ENCODE assay signal across 8 cellular contexts in genomic region chr7:20329389-20330175, GRCh38. TPM values are rescaled to one million over a fixed set of nuclear protein-coding genes. Genes with fewer than 3 reads are reported as not detected.
DNase-seq lines count a peak whose midpoint lies in the region; ATAC-seq and TF ChIP-seq lines count a peak whose summit lies in the region.

No MANE protein-coding gene starts in this region.

- H3F3A ChIP-seq in SU-DHL-6 (ENCODE audit: insufficient read depth) = peaks cover 4% of the 10 kb centered on the region; the same call in 1 of the 2 replicates

- peak overlapping the region; percentile 60 for H3K4me3 ChIP-seq in H7 (ENCODE audit: insufficient read depth, low read depth, low read length)
- peak overlapping the region; percentile 76 for H3K4me3 ChIP-seq in Karpas-422 (ENCODE audit: low read length)
- peak overlapping the region; percentile 54 for H3K4me3 ChIP-seq in SU-DHL-6 (ENCODE audit: insufficient read depth, low read length, poor library complexity, severe bottlenecking)
- peak overlapping the region; percentile 82 for H3K4me3 ChIP-seq in endocrine pancreas (ENCODE audit: control insufficient read depth, insufficient read depth, low read length)
- H3K4me3 ChIP-seq in lower lobe of right lung = peak overlapping the region; percentile 69
- H3K4me3 ChIP-seq in suprapubic skin = peak overlapping the region; percentile 77

- WGBS in suprapubic skin = 10% methylated on average over 27 of the region's 27 CpGs

- peaks cover 73% of the 10 kb centered on the region for H3K27me3 Mint-ChIP-seq in activated T-cell treated with anti-CD3 and anti-CD28 coated beads, Interleukin-2, amount 50 U/mL, for 24 hours

- peak overlapping the region; percentile 63 for H3K9ac ChIP-seq in Karpas-422 (ENCODE audit: low read length)
- H3K9ac ChIP-seq in SU-DHL-6 (ENCODE audit: low read length) = peak overlapping the region; percentile 44
- peak overlapping the region; percentile 81 for H3K9ac ChIP-seq in endocrine pancreas (ENCODE audit: control insufficient read depth, insufficient read depth, low read length)

- H3K27me3 ChIP-seq in H7 (ENCODE audit: control insufficient read depth, insufficient read depth, low read length) = peaks cover 23% of the 10 kb centered on the region
- H3K27me3 ChIP-seq in Karpas-422 (ENCODE audit: low read length) = no peaks in the 10 kb centered on the region
- no peaks in the 10 kb centered on the region for H3K27me3 ChIP-seq in SU-DHL-6 (ENCODE audit: low read length)
- no peaks in the 10 kb centered on the region for H3K27me3 ChIP-seq in endocrine pancreas (ENCODE audit: control insufficient read depth, insufficient read depth, low read length)
- peaks cover 8% of the 10 kb centered on the region for H3K27me3 ChIP-seq in lower lobe of right lung (ENCODE audit: low read depth)
- H3K27me3 ChIP-seq in suprapubic skin = no peaks in the 10 kb centered on the region

- H3K9me2 ChIP-seq in Karpas-422 (replicated peaks; ENCODE audit: insufficient read depth, low read length) (no peaks in the 10 kb centered on the region), SU-DHL-6 (replicated peaks; ENCODE audit: insufficient read depth, low read length) (no peaks in the 10 kb centered on the region)

- H3K36me3 Mint-ChIP-seq in activated T-cell treated with anti-CD3 and anti-CD28 coated beads, Interleukin-2, amount 50 U/mL, for 24 hours (ENCODE audit: low read depth) = no peaks in the 10 kb centered on the region

- H4K20me1 ChIP-seq in Karpas-422 (ENCODE audit: insufficient read depth, low read depth, low read length) (no peaks in the 10 kb centered on the region), SU-DHL-6 (ENCODE audit: low read depth, low read length) (no peaks in the 10 kb centered on the region)

- no peaks in the 10 kb centered on the region for H3K79me2 ChIP-seq in Karpas-422 (ENCODE audit: low read length)
- no peaks in the 10 kb centered on the region for H3K79me2 ChIP-seq in SU-DHL-6 (ENCODE audit: insufficient read depth, low read length)

- TF ChIP-seq CTCF in SU-DHL-6 (IDR thresholded peaks at IDR 0.05; ENCODE audit: insufficient read depth, low read length, poor library complexity, severe bottlenecking) (no peak), lower lobe of right lung (IDR thresholded peaks at IDR 0.05) (peak; percentile 19), suprapubic skin (IDR thresholded peaks at IDR 0.05) (no peak)

- no peak for TF ChIP-seq EP300 in suprapubic skin (IDR thresholded peaks at IDR 0.05)

- H3K9me3 ChIP-seq in Karpas-422 (ENCODE audit: low read length) (no peaks in the 10 kb centered on the region), SU-DHL-6 (ENCODE audit: insufficient read depth, low read length) (no peaks in the 10 kb centered on the region), endocrine pancreas (ENCODE audit: control insufficient read depth, low read length) (no peaks in the 10 kb centered on the region), lower lobe of right lung (no peaks in the 10 kb centered on the region), suprapubic skin (no peaks in the 10 kb centered on the region)

- H3K36me3 ChIP-seq in H7 (replicated peaks; ENCODE audit: control insufficient read depth, insufficient read depth, low read length) = no peaks in the 10 kb centered on the region
- no peaks in the 10 kb centered on the region for H3K36me3 ChIP-seq in Karpas-422 (ENCODE audit: insufficient read depth, low read length)
- no peaks in the 10 kb centered on the region for H3K36me3 ChIP-seq in SU-DHL-6 (ENCODE audit: low read length)
- H3K36me3 ChIP-seq in endocrine pancreas (ENCODE audit: control insufficient read depth, insufficient read depth, low read length) = no peaks in the 10 kb centered on the region
- no peaks in the 10 kb centered on the region for H3K36me3 ChIP-seq in lower lobe of right lung
- no peaks in the 10 kb centered on the region for H3K36me3 ChIP-seq in suprapubic skin

- H3K4me1 Mint-ChIP-seq in activated T-cell treated with anti-CD3 and anti-CD28 coated beads, Interleukin-2, amount 50 U/mL, for 24 hours (ENCODE audit: low read depth) = peaks cover 22% of the 10 kb centered on the region

- peak; percentile 67 to 76 for ATAC-seq in lower lobe of right lung

- H3K9me3 Mint-ChIP-seq in activated T-cell treated with anti-CD3 and anti-CD28 coated beads, Interleukin-2, amount 50 U/mL, for 24 hours = no peaks in the 10 kb centered on the region

- no peak for TF ChIP-seq POLR2A in suprapubic skin (IDR thresholded peaks at IDR 0.05)

- H3K27ac Mint-ChIP-seq in activated T-cell treated with anti-CD3 and anti-CD28 coated beads, Interleukin-2, amount 50 U/mL, for 24 hours = peak overlapping the region; percentile 72

- no peak overlapping the region for H3K27ac ChIP-seq in Karpas-422 (ENCODE audit: low read length)
- no peak overlapping the region for H3K27ac ChIP-seq in SU-DHL-6 (ENCODE audit: low read depth, low read length)
- H3K27ac ChIP-seq in lower lobe of right lung = peak overlapping the region; percentile 86
- peak overlapping the region; percentile 96 for H3K27ac ChIP-seq in suprapubic skin

- intact Hi-C loops in lower lobe of right lung (cut with DNase I) = no loop called here

- peak overlapping the region; percentile 96; the same call in 1 of the 2 replicates for H2AFZ ChIP-seq in Karpas-422 (ENCODE audit: low read length)
- H2AFZ ChIP-seq in SU-DHL-6 (ENCODE audit: low read depth, low read length, severe bottlenecking) = peak overlapping the region; percentile 82

- H3K4me1 ChIP-seq in Karpas-422 (ENCODE audit: low read length) (peaks cover 37% of the 10 kb centered on the region), endocrine pancreas (ENCODE audit: control insufficient read depth, insufficient read depth, low read length) (no peaks in the 10 kb centered on the region), lower lobe of right lung (peaks cover 18% of the 10 kb centered on the region), suprapubic skin (peaks cover 9% of the 10 kb centered on the region)

- peak overlapping the region; percentile 80 for H3K4me3 Mint-ChIP-seq in activated T-cell treated with anti-CD3 and anti-CD28 coated beads, Interleukin-2, amount 50 U/mL, for 24 hours

- no peak for DNase-seq in activated T-cell treated with anti-CD3 and anti-CD28 coated beads, Interleukin-2, amount 50 U/mL, for 24 hours
- DNase-seq in activated T-cell treated with anti-CD3 and anti-CD28 coated beads for 4 hours (no peak), H7 (peak; percentile 69), Karpas-422 (peak; percentile 50), lower lobe of right lung (peak; percentile 75), suprapubic skin (ENCODE audit: low spot score in 2 of 2) (peak in 1 of 2 donors; percentile 68)

- H3K4me2 ChIP-seq in Karpas-422 (ENCODE audit: low read depth, low read length, poor library complexity, severe bottlenecking) (peak overlapping the region; percentile 94), SU-DHL-6 (ENCODE audit: low read depth, low read length, poor library complexity, severe bottlenecking) (peak overlapping the region; percentile 73)

RNA-seq across cellular contexts. Expression of gene ITGB8, which starts 1.1 kb away (rescaled TPM):
- total RNA-seq in H7 (2014; rRNA removed; shearing (Covaris generic)) = 1.5 and 2.2 TPM in 2 replicates
- total RNA-seq in Karpas-422 (2014; rRNA removed; shearing (Covaris generic); ENCODE audit: low replicate concordance) = 0.04 and 0.07 TPM in 2 replicates
- total RNA-seq in lower lobe of right lung = 8.0 TPM
- total RNA-seq in suprapubic skin = 10 to 100 TPM; 30.7 to 65.5 (median 57.5) TPM

Comparison
In these comparisons a context has a peak if more than half of its experiments do, and no peak if none do; other contexts are left out.
1. DNase-seq: peak in H7 (single experiment), Karpas-422 (single experiment) and lower lobe of right lung (single experiment); none in activated T-cell treated with anti-CD3 and anti-CD28 coated beads, Interleukin-2, amount 50 U/mL, for 24 hours (single experiment) and activated T-cell treated with anti-CD3 and anti-CD28 coated beads for 4 hours (single experiment).
2. H3K27ac ChIP-seq: peak in lower lobe of right lung (single experiment) and suprapubic skin (single experiment); none in Karpas-422 (single experiment) and SU-DHL-6 (single experiment).
3. Peak in every context shown above with its lines, with median percentiles within 50 percentile points of each other: H3K4me3 ChIP-seq and H3K9ac ChIP-seq.